Comparison of ENCODE assay signal across 8 cellular contexts in genomic region chr3:116140100-116140689, GRCh38.
DNase-seq lines count a peak whose midpoint lies in the region; ATAC-seq, FAIRE-seq and TF ChIP-seq lines count a peak whose summit lies in the region.

No MANE protein-coding gene starts in this region.

- no peak overlapping the region for H2BK20ac ChIP-seq in H1 (ENCODE audit: low read length)

- H4K91ac ChIP-seq in H1 (replicated peaks; ENCODE audit: insufficient read length, low read length), result no peak overlapping the region

- CTCF ChIA-PET in H1 (lab: Charles Lee; ENCODE audit: partially characterized antibody), result interaction anchor here (0.7 to 1.4 kb wide), 10 partner anchors 9 to 253 kb away, joined by 3 to 6 read pairs (median 3); no protein-coding TSS in a partner anchor

- no peak overlapping the region for H2BK120ac ChIP-seq in H1 (replicated peaks; ENCODE audit: low read depth, low read length)

- TF ChIP-seq CTCF in GM12872 (IDR thresholded peaks at IDR 0.05; ENCODE audit: insufficient read depth, low read depth, low read length), result peak; percentile 77
- peak in 2 of 3 experiments; percentile 37 to 74; a peak in 2 of 4 replicates for TF ChIP-seq CTCF in H1 (IDR thresholded peaks at IDR 0.05; ENCODE audit: control extremely low read depth in 1 of 3, insufficient read depth in 1 of 3, low read depth in 1 of 3, low read length in 3 of 3)
- TF ChIP-seq CTCF in parathyroid adenoma (IDR thresholded peaks at IDR 0.05), result peak; percentile 98

- no peak overlapping the region for H3K4ac ChIP-seq in H1 (replicated peaks; ENCODE audit: insufficient read length, low read depth, low read length)

- H3K9me3 ChIP-seq in H1 (ENCODE audit: insufficient read depth in 2 of 2, low read depth in 1 of 2, low read length in 1 of 2) (peaks cover under 1% of the 10 kb centered on the region in 2 experiments; a peak in 3 of 4 replicates), parathyroid adenoma (ENCODE audit: control insufficient read depth, low read length) (no peaks in the 10 kb centered on the region)

- no peaks in the 10 kb centered on the region for H3K23me2 ChIP-seq in H1 (ENCODE audit: low read depth, low read length)

- peaks cover 0 to 1% (median 0%) of the 10 kb centered on the region in 4 experiments; a peak in 1 of 7 replicates for H3K27me3 ChIP-seq in H1 (replicated peaks in 1 of 4; ENCODE audit: control insufficient read depth in 3 of 4, extremely low read depth in 1 of 4, insufficient read depth in 3 of 4, low read length in 3 of 4)
- no peaks in the 10 kb centered on the region for H3K27me3 ChIP-seq in parathyroid adenoma (ENCODE audit: control insufficient read depth, insufficient read depth, low read length)

- H2AFZ ChIP-seq in H1 (ENCODE audit: low read length), result no peak overlapping the region
- H2AFZ ChIP-seq in parathyroid adenoma, result no peak overlapping the region

- H3K4me3 ChIP-seq in H1 (ENCODE audit: extremely low read depth in 1 of 4, insufficient read depth in 2 of 4, low read depth in 3 of 4, low read length in 4 of 4) (no peak overlapping the region), parathyroid adenoma (ENCODE audit: low read depth, low read length) (no peak overlapping the region)

- H3K36me3 ChIP-seq in H1 (ENCODE audit: control insufficient read depth in 2 of 4, insufficient read depth in 4 of 4, low read length in 3 of 4), result peaks cover 0 to 3% (median 0%) of the 10 kb centered on the region in 4 experiments; a peak in 1 of 8 replicates
- H3K36me3 ChIP-seq in parathyroid adenoma (ENCODE audit: control insufficient read depth, insufficient read depth, low read length), result no peaks in the 10 kb centered on the region

- POLR2A ChIA-PET in H1 (lab: Charles Lee; ENCODE audit: partially characterized antibody), result no interaction called here

- H3K23ac ChIP-seq in H1 (ENCODE audit: insufficient read length), result no peak overlapping the region

- no peak overlapping the region for H2AK5ac ChIP-seq in H1 (ENCODE audit: low read depth, low read length)

- peak; percentile 36 for FAIRE-seq in H1 (lab: Jason Lieb, UNC)

- no peak overlapping the region for H3K4me2 ChIP-seq in H1 (ENCODE audit: insufficient read depth in 1 of 2, low read depth in 2 of 2, low read length in 2 of 2)
- H3K4me2 ChIP-seq in parathyroid adenoma (ENCODE audit: low read length), result no peak overlapping the region

- no peak overlapping the region for H2BK5ac ChIP-seq in H1 (ENCODE audit: low read depth, low read length)

- no peak overlapping the region for H3K9ac ChIP-seq in H1 (replicated peaks in 1 of 4; ENCODE audit: extremely low read depth in 1 of 4, low read depth in 3 of 4, low read length in 3 of 4)
- H3K9ac ChIP-seq in parathyroid adenoma, result no peak overlapping the region

- TF ChIP-seq EP300 in H1 (IDR thresholded peaks at IDR 0.05; ENCODE audit: borderline replicate concordance in 1 of 2, low read depth in 2 of 2, low read length in 2 of 2), result no peak

- no peaks in the 10 kb centered on the region for H4K20me1 ChIP-seq in H1 (replicated peaks in 1 of 2; ENCODE audit: control insufficient read depth in 1 of 2, insufficient read depth in 2 of 2, low read length in 2 of 2)

- no peak overlapping the region for H3K56ac ChIP-seq in H1 (replicated peaks; ENCODE audit: insufficient read length, low read depth, low read length)

- WGBS in H1 (ENCODE audit: extremely low coverage in 1 of 2, insufficient coverage in 1 of 2, insufficient read length in 1 of 2, insufficient replicate concordance in 2 of 2, low coverage in 1 of 2, low lambda C conversion rate in 2 of 2, missing lambda C conversion rate in 1 of 2), 2 experiments, result 59% methylated on average over 5 of the region's 5 CpGs; no CpG with 5 or more reads in 1 of the 2 experiments

- no peaks in the 10 kb centered on the region for H3K79me1 ChIP-seq in H1 (ENCODE audit: low read depth, low read length)

- H2BK12ac ChIP-seq in H1 (ENCODE audit: low read depth, low read length), result no peak overlapping the region

- no peaks in the 10 kb centered on the region for H3K4me1 ChIP-seq in H1 (replicated peaks in 1 of 4; ENCODE audit: control insufficient read depth in 3 of 4, insufficient read depth in 4 of 4, low read length in 3 of 4)
- H3K4me1 ChIP-seq in parathyroid adenoma, result no peaks in the 10 kb centered on the region

- no peaks in the 10 kb centered on the region for H3K79me2 ChIP-seq in H1 (ENCODE audit: control insufficient read depth in 1 of 2, insufficient read depth in 2 of 2, low read length in 2 of 2)
- no peaks in the 10 kb centered on the region for H3K79me2 ChIP-seq in parathyroid adenoma

- H3K27ac ChIP-seq in H1 (ENCODE audit: low read depth, low read length) (no peak overlapping the region), parathyroid adenoma (no peak overlapping the region)

- DNase-seq in NCI-H82 (lab: John Stamatoyannopoulos, UW), result peak; percentile 80
- no peak for DNase-seq in H1 (ENCODE audit: low read depth in 1 of 2, low spot score in 2 of 2)
- no peak for DNase-seq in DMS79 treated with DMSO at 0.1 percent for 48 hours (lab: John Stamatoyannopoulos, UW)

- no peak overlapping the region for H2BK15ac ChIP-seq in H1 (ENCODE audit: low read length)

- TF ChIP-seq POLR2A in H1 (IDR thresholded peaks at IDR 0.05; ENCODE audit: control extremely low read depth in 1 of 2, low read depth in 2 of 2, low read length in 2 of 2), result no peak

- no peak overlapping the region for H3K14ac ChIP-seq in H1 (ENCODE audit: insufficient read length)

- H4K5ac ChIP-seq in H1 (ENCODE audit: insufficient read length, low read depth, low read length), result no peak overlapping the region

- no peak overlapping the region for H4K8ac ChIP-seq in H1 (ENCODE audit: extremely low read depth, insufficient read depth, low read length)

- H3K18ac ChIP-seq in H1 (ENCODE audit: extremely low read depth, low read length), result no peak overlapping the region

- peak; percentile 72 for ATAC-seq in HG02970 (IDR thresholded peaks at IDR 0.05; ENCODE audit: low FRiP score, unreplicated experiment)
- ATAC-seq in GM18909 (IDR thresholded peaks at IDR 0.05; ENCODE audit: poor library complexity, unreplicated experiment), result no peak
- no peak for ATAC-seq in HG03439 (IDR thresholded peaks at IDR 0.05; ENCODE audit: unreplicated experiment)

- TF ChIP-seq RAD21 in H1 (IDR thresholded peaks at IDR 0.05 in 1 of 2, conservative IDR thresholded peaks at IDR 0.05 in 1 of 2; ENCODE audit: low read depth in 2 of 2, low read length in 2 of 2), result peak; percentile 71 to 75

TF ChIP-seq in H1, 55 proteins besides CTCF, POLR2A, EP300 and RAD21:
- TF ChIP-seq ASH2L (IDR thresholded peaks at IDR 0.05; ENCODE audit: low read length) (no peak), HDAC2 (IDR thresholded peaks at IDR 0.05; ENCODE audit: borderline replicate concordance in 1 of 2, low read depth in 2 of 2, low read length in 2 of 2) (no peak), SIN3A (conservative IDR thresholded peaks at IDR 0.05 in 1 of 2, IDR thresholded peaks at IDR 0.05 in 1 of 2; ENCODE audit: low read depth in 1 of 2, low read length in 2 of 2) (no peak), TAF1 (IDR thresholded peaks at IDR 0.05; ENCODE audit: low read depth, low read length) (no peak), ZNF274 (IDR thresholded peaks at IDR 0.05; ENCODE audit: borderline replicate concordance, extremely low read depth, low read length) (no peak), KDM5A (IDR thresholded peaks at IDR 0.05; ENCODE audit: low read length) (no peak), YY1 (IDR thresholded peaks at IDR 0.05; ENCODE audit: low read depth, low read length) (no peak), RNF2 (IDR thresholded peaks at IDR 0.05; ENCODE audit: borderline replicate concordance, low read depth, low read length, missing control alignments, poor library complexity, severe bottlenecking) (no peak), SRF (IDR thresholded peaks at IDR 0.05; ENCODE audit: low read depth, low read length) (no peak), RFX5 (IDR thresholded peaks at IDR 0.05; ENCODE audit: borderline replicate concordance, low read depth, low read length) (no peak), RXRA (IDR thresholded peaks at IDR 0.05; ENCODE audit: insufficient read depth, low read depth, low read length) (no peak), E2F6 (IDR thresholded peaks at IDR 0.05) (no peak)
